Comparison of ENCODE assay signal across 20 cellular contexts in genomic region chr4:173590697-173591096, GRCh38.
"Had no signal": no experiment of that assay in that cellular context is flagged by ENCODE, and none has a peak within 500 bp of the region (broad histone marks: within the 10 kb centered on the region; RNA-seq: fewer than 3 reads in every experiment).

No MANE protein-coding gene starts in this region.

- H3K4me3 ChIP-seq: esophagus squamous epithelium, left lung, lower lobe of right lung, prostate gland, right lobe of liver, vagina had no signal

- H3K36me3 ChIP-seq: esophagus squamous epithelium, left lung, lower lobe of right lung, prostate gland, right lobe of liver, vagina had no signal

- H3K27me3 ChIP-seq: left lung, right lobe of liver, vagina had no signal

- DNase-seq: cortex of kidney; effector memory CD8-positive, alpha-beta T cell; erythroblast; esophagus squamous epithelium; foreskin melanocyte; glutamatergic neuron; kidney; left lung; lower lobe of right lung; naive thymus-derived CD8-positive, alpha-beta T cell; nephron progenitor cell; nucleus accumbens; right lobe of liver; small intestine; stimulated activated CD4-positive, alpha-beta T cell treated with anti-CD3 and anti-CD28 coated beads, Interleukin-15, amount 100 ng/mL, for 24 hours; stimulated activated CD4-positive, alpha-beta T cell treated with anti-CD3 and anti-CD28 coated beads, Interleukin-2, amount 100 ng/mL, for 48 hours; stimulated activated naive B cell treated with anti-CD40 and anti-IgM and Interleukin-4, amounts not matched to agents 10 μg/mL and 1 μg/mL and 100 μg/mL, for 72 hours; trophoblast cell had no signal

- ATAC-seq: effector memory CD8-positive, alpha-beta T cell; left lung; lower lobe of right lung; naive thymus-derived CD8-positive, alpha-beta T cell; stimulated activated naive B cell treated with anti-CD40 and anti-IgM and Interleukin-4, amounts not matched to agents 10 μg/mL and 1 μg/mL and 100 μg/mL, for 72 hours had no signal

- H3K27ac ChIP-seq: esophagus squamous epithelium, left lung, lower lobe of right lung, prostate gland, right lobe of liver, vagina had no signal

- H3K9me3 ChIP-seq: esophagus squamous epithelium, left lung, lower lobe of right lung, prostate gland, right lobe of liver, vagina had no signal

- H3K4me1 ChIP-seq: esophagus squamous epithelium, left lung, lower lobe of right lung, prostate gland, right lobe of liver, vagina had no signal
